In genomic region chr19:18589380-18590272, GRCh38 we compare ENCODE assay signal across 8 cellular contexts. TPM values are rescaled to one million over a fixed set of nuclear protein-coding genes. Genes with fewer than 3 reads are reported as not detected.
DNase-seq lines count a peak whose midpoint lies in the region; ATAC-seq, FAIRE-seq and TF ChIP-seq lines count a peak whose summit lies in the region.

No MANE protein-coding gene starts in this region.

- TF ChIP-seq POLR2A in GM12892 (IDR thresholded peaks at IDR 0.05; ENCODE audit: low read depth, low read length), result no peak

- peaks cover 32% of the 10 kb centered on the region for H3K4me1 Mint-ChIP-seq in activated CD4-positive, alpha-beta T cell treated with anti-CD3 and anti-CD28 coated beads for 36 hours

- TF ChIP-seq CTCF in 22Rv1 (IDR thresholded peaks at IDR 0.05), result no peak

- peaks cover 13% of the 10 kb centered on the region for H3K36me3 Mint-ChIP-seq in activated CD4-positive, alpha-beta T cell treated with anti-CD3 and anti-CD28 coated beads for 36 hours (ENCODE audit: low read depth)

- no peaks in the 10 kb centered on the region for H3K9me3 Mint-ChIP-seq in activated CD4-positive, alpha-beta T cell treated with anti-CD3 and anti-CD28 coated beads for 36 hours (ENCODE audit: low read depth)

- H3K4me3 Mint-ChIP-seq in activated CD4-positive, alpha-beta T cell treated with anti-CD3 and anti-CD28 coated beads for 36 hours, result peak overlapping the region; percentile 90

- ATAC-seq in HG02970 (IDR thresholded peaks at IDR 0.05; ENCODE audit: low FRiP score, unreplicated experiment), result peak; percentile 21
- peak; percentile 69 for ATAC-seq in activated CD4-positive, alpha-beta T cell treated with anti-CD3 and anti-CD28 coated beads for 36 hours

- peak overlapping the region; percentile 91 for H3K27ac ChIP-seq in 22Rv1

- peak; percentile 90 for FAIRE-seq in GM12892 (lab: Jason Lieb, UNC)

- POLR2A ChIA-PET in activated CD4-positive, alpha-beta T cell treated with anti-CD3 and anti-CD28 coated beads for 36 hours (lab: Charles Lee), result interaction anchor here (0.6 to 2.1 kb wide), 7 partner anchors 18 to 330 kb away, joined by 3 to 11 read pairs (median 3); partner anchors contain the start of genes COPE, DDX49, JUND and KXD1

- intact Hi-C loops in activated CD4-positive, alpha-beta T cell treated with anti-CD3 and anti-CD28 coated beads for 36 hours (cut with DNase I, micrococcal nuclease), result loop anchor here (1.0 to 10.0 kb wide), 17 partner anchors 18 to 603 kb away; partner anchors contain the start of genes COPE (in 2 of the 2), DDX49 (in 2 of the 2), ELL (in 2 of the 2) and ARMC6 (in 1 of the 2)

- H3K27me3 Mint-ChIP-seq in activated CD4-positive, alpha-beta T cell treated with anti-CD3 and anti-CD28 coated beads for 36 hours, result no peaks in the 10 kb centered on the region

- no peak for DNase-seq in GM12892 (ENCODE audit: insufficient read length)
- DNase-seq in NCI-H2196 (lab: John Stamatoyannopoulos, UW; ENCODE audit: unreplicated experiment), result peak; percentile 89
- DNase-seq in activated CD4-positive, alpha-beta T cell treated with anti-CD3 and anti-CD28 coated beads for 36 hours, result peak; percentile 89
- peak; percentile 71 for DNase-seq in effector CD4-positive, alpha-beta T cell
- DNase-seq in medulla oblongata (ENCODE audit: extremely low spot score), result peak; percentile 36
- peak; percentile 40 to 53 for DNase-seq in stimulated activated CD8-positive, alpha-beta memory T cell treated with anti-CD3 and anti-CD28 coated beads, Interleukin-7, amount 100 ng/mL, for 48 hours (ENCODE audit: extremely low read depth in 1 of 2, low read depth in 1 of 2)

- CTCF ChIA-PET in activated CD4-positive, alpha-beta T cell treated with anti-CD3 and anti-CD28 coated beads for 36 hours (lab: Charles Lee), result interaction anchor here (0.5 to 3.6 kb wide), 12 partner anchors 12 to 446 kb away, joined by 3 to 21 read pairs (median 4); partner anchors contain the start of genes COPE, DDX49 and UBA52

- peak overlapping the region; percentile 92 for H3K27ac Mint-ChIP-seq in activated CD4-positive, alpha-beta T cell treated with anti-CD3 and anti-CD28 coated beads for 36 hours

RNA-seq across cellular contexts. Expression of gene REX1BD, which starts 1.0 kb away (rescaled TPM):
- polyA plus RNA-seq in GM12892 (2012; ENCODE audit: missing spikeins), result 8.4 TPM
- 10 to 100 TPM; 47.8 to 81.3 TPM for total RNA-seq in activated CD4-positive, alpha-beta T cell treated with anti-CD3 and anti-CD28 coated beads for 36 hours

RNA-seq across cellular contexts. Expression of gene CRLF1, which starts 17.0 kb away (rescaled TPM):
- 5.7 TPM for polyA plus RNA-seq in GM12892 (2012; ENCODE audit: missing spikeins)
- not detected for total RNA-seq in activated CD4-positive, alpha-beta T cell treated with anti-CD3 and anti-CD28 coated beads for 36 hours

RNA-seq across cellular contexts. Expression of gene UBA52, which starts 18.0 kb away (rescaled TPM):
- polyA plus RNA-seq in GM12892 (2012; ENCODE audit: missing spikeins), result 2,400 TPM
- 1,000 to 10,000 TPM; 1,703 to 2,296 TPM for total RNA-seq in activated CD4-positive, alpha-beta T cell treated with anti-CD3 and anti-CD28 coated beads for 36 hours

RNA-seq across cellular contexts. Expression of gene TMEM59L, which starts 23.0 kb away (rescaled TPM):
- not detected for polyA plus RNA-seq in GM12892 (2012; ENCODE audit: missing spikeins)
- under 1 TPM in 1 of 2 experiments, not detected in 1; 0.11 TPM for total RNA-seq in activated CD4-positive, alpha-beta T cell treated with anti-CD3 and anti-CD28 coated beads for 36 hours

RNA-seq across cellular contexts. Expression of gene KXD1, which starts 32.0 kb away (rescaled TPM):
- 98.8 TPM for polyA plus RNA-seq in GM12892 (2012; ENCODE audit: missing spikeins)
- total RNA-seq in activated CD4-positive, alpha-beta T cell treated with anti-CD3 and anti-CD28 coated beads for 36 hours, result 100 to 1,000 TPM; 121 to 170 TPM
